ENCODE assay signal across 8 cellular contexts in genomic region chr20:10670521-10671220, GRCh38. TPM values are rescaled to one million over a fixed set of nuclear protein-coding genes. Genes with fewer than 3 reads are reported as not detected.
A peak's percentile ranks its signal among the peaks of the same experiment; 100 is the strongest.
DNase-seq lines count a peak whose midpoint lies in the region; ATAC-seq and TF ChIP-seq lines count a peak whose summit lies in the region.

No MANE protein-coding gene starts in this region.

- no peaks in the 10 kb centered on the region for H3K9me2 ChIP-seq in Karpas-422 (replicated peaks; ENCODE audit: insufficient read depth, low read length)

- intact Hi-C loops in Caco-2 (cut with micrococcal nuclease; ENCODE audit: unreplicated experiment): loop anchor here (1.0 to 10.0 kb wide), 2 partner anchors 784 to 874 kb away; no protein-coding TSS in a partner anchor
- intact Hi-C loops in psoas muscle (cut with DNase I): loop anchor here (5.0 to 10.0 kb wide), 8 partner anchors 184 to 874 kb away; no protein-coding TSS in a partner anchor

- H3K9ac ChIP-seq in Karpas-422 (ENCODE audit: low read length): peak overlapping the region; percentile 74

- peak overlapping the region; percentile 97 for H3K4me3 ChIP-seq in Caco-2 (ENCODE audit: low read depth, low read length)
- peak overlapping the region; percentile 75 for H3K4me3 ChIP-seq in Karpas-422 (ENCODE audit: low read length)
- peak overlapping the region; percentile 98 for H3K4me3 ChIP-seq in epithelial cell of esophagus (ENCODE audit: low read length)
- peak overlapping the region; percentile 97 for H3K4me3 ChIP-seq in psoas muscle

- H3K36me3 Mint-ChIP-seq in Caco-2 (ENCODE audit: insufficient read depth, unreplicated experiment): peaks cover 81% of the 10 kb centered on the region

- H3K4me1 ChIP-seq in Caco-2 (peaks cover 17% of the 10 kb centered on the region), Karpas-422 (ENCODE audit: low read length) (peaks cover 60% of the 10 kb centered on the region), psoas muscle (peaks cover 23% of the 10 kb centered on the region)

- CTCF ChIA-PET in Caco-2 (lab: Charles Lee): interaction anchor here (1.1 to 2.0 kb wide), 5 partner anchors 10 to 597 kb away, joined by 3 to 11 read pairs (median 3); no protein-coding TSS in a partner anchor

- no peak for DNase-seq in Caco-2
- peak; percentile 66 for DNase-seq in Karpas-422
- no peak for DNase-seq in epithelial cell of esophagus (ENCODE audit: low read depth)
- DNase-seq in psoas muscle: no peak
- DNase-seq in inferior parietal cortex (ENCODE audit: extremely low spot score): no peak
- DNase-seq in central memory CD4-positive, alpha-beta T cell: no peak
- DNase-seq in T-helper 1 cell: no peak

- peak overlapping the region; percentile 100 for H3K4me3 Mint-ChIP-seq in Caco-2 (ENCODE audit: unreplicated experiment)

- no peaks in the 10 kb centered on the region for H3K9me3 ChIP-seq in Caco-2
- no peaks in the 10 kb centered on the region for H3K9me3 ChIP-seq in Karpas-422 (ENCODE audit: low read length)
- no peaks in the 10 kb centered on the region for H3K9me3 ChIP-seq in psoas muscle

- no peaks in the 10 kb centered on the region for H3K9me3 Mint-ChIP-seq in Caco-2 (ENCODE audit: unreplicated experiment)

- H3K27ac Mint-ChIP-seq in Caco-2 (ENCODE audit: unreplicated experiment): peak overlapping the region; percentile 78

- no TSS peak for BruUV-seq in Caco-2 (replicated peaks; lab: Mats Ljungman, UMichigan)

- POLR2A ChIA-PET in Caco-2 (lab: Charles Lee): interaction anchor here (1.1 kb wide), 1 partner anchor 10 kb away, joined by 6 read pairs; no protein-coding TSS in a partner anchor

- H3K36me3 ChIP-seq in Caco-2 (ENCODE audit: control insufficient read depth, insufficient read depth, low read length) (peaks cover 4% of the 10 kb centered on the region; the same call in 1 of the 2 replicates), Karpas-422 (ENCODE audit: insufficient read depth, low read length) (0 out of 2 replicates have a peak, but pooled peaks cover 6% of the 10 kb centered on the region), psoas muscle (ENCODE audit: insufficient read depth in 1 of 2, low read depth in 1 of 2) (peaks cover 0 to 18% of the 10 kb centered on the region in 2 donors)

- 31 to 50% (median 36%) methylated on average over 17 of the region's 17 CpGs for whole genome bisulfite sequencing in psoas muscle, 3 donors

- peaks cover 21% of the 10 kb centered on the region for H3K4me1 Mint-ChIP-seq in Caco-2 (ENCODE audit: low read depth, unreplicated experiment)

- peak overlapping the region; percentile 77 for H3K4me2 ChIP-seq in Karpas-422 (ENCODE audit: low read depth, low read length, poor library complexity, severe bottlenecking)

- H3K27me3 ChIP-seq in Caco-2 (replicated peaks; ENCODE audit: control insufficient read depth, insufficient read depth, low read length) (no peaks in the 10 kb centered on the region), Karpas-422 (ENCODE audit: low read length) (no peaks in the 10 kb centered on the region), psoas muscle (ENCODE audit: insufficient read depth in 3 of 3, low read length in 2 of 3) (no peaks in the 10 kb centered on the region)

- peaks cover 2% of the 10 kb centered on the region for H3K27me3 Mint-ChIP-seq in Caco-2 (ENCODE audit: insufficient read depth, unreplicated experiment)

- no peaks in the 10 kb centered on the region for H4K20me1 ChIP-seq in Karpas-422 (ENCODE audit: insufficient read depth, low read depth, low read length)

- TF ChIP-seq CTCF in Caco-2 (IDR thresholded peaks at IDR 0.05; ENCODE audit: insufficient read depth in 1 of 2, low read depth in 1 of 2, low read length in 1 of 2, severe bottlenecking in 1 of 2, unreplicated experiment in 1 of 2) (no peak), epithelial cell of esophagus (IDR thresholded peaks at IDR 0.05; ENCODE audit: insufficient read depth, low read depth, low read length, missing control alignments) (no peak), psoas muscle (IDR thresholded peaks at IDR 0.05) (no peak)

- peak overlapping the region; percentile 30; the same call in 1 of the 2 replicates for H2AFZ ChIP-seq in Karpas-422 (ENCODE audit: low read length)

- peak; percentile 30 for ATAC-seq in GM21515 (IDR thresholded peaks at IDR 0.05; ENCODE audit: unreplicated experiment)
- no peak for ATAC-seq in psoas muscle

- H3K79me2 ChIP-seq in Karpas-422 (ENCODE audit: low read length): peaks cover 7% of the 10 kb centered on the region; the same call in 1 of the 2 replicates

- peak overlapping the region; percentile 68 for H3K27ac ChIP-seq in Karpas-422 (ENCODE audit: low read length)
- H3K27ac ChIP-seq in psoas muscle: peak overlapping the region; percentile 92

RNA-seq across cellular contexts. Expression of gene JAG1, which starts 3.1 kb away (rescaled TPM):
- total RNA-seq in Caco-2 (2022) (69.1 and 69.8 TPM in 2 replicates), psoas muscle (10 to 100 TPM; 10.4 to 35.4 (median 16.0) TPM)
- total RNA-seq in Karpas-422 (2014; rRNA removed; shearing (Covaris generic); ENCODE audit: low replicate concordance): 8.1 and 8.3 TPM in 2 replicates
- 1 to 10 TPM; 5.4 to 6.5 (median 5.6) TPM for polyA plus RNA-seq in psoas muscle
